In the genomic region with DNA sequence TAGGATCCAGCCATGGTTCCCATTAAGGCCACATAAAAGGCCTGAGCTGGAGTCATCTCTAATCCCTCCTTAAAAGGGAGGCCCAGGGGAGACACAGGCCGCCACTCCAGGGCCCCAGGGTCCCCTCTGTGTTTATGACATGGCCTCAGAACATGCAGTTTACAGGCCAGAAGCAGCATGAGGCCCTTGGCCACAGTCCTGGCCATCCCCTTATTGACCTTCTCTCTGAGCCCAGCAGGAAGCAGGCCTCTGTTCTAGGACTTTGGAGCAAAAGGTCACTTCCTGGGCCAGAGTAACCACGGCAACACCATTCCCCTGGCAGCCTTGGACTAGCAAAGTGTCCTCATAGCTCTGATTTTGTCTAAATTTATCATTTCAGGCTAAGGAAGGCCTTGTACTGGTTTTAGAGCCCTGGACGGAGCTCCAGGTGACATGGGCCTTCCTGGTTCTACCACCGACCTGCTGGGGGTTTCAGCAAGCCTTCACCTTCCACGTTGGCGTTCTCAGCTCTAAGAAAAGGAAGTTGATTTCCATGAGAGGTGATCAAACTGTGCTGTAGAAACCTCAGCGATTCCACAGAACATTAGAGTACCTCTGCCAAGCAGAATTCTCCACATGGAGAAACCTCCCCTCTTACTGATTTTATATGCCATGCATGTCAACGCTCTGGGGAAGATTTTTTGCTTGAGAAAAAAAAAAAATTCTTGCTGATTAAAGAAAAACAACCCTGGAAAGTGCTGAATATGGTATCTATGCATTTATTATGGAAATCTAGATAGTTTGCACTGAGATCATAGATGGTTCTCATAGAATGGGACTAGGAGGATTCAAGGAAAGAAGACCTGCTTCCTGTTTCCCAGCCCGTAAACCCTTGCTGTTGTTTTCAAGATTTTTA, we compare ENCODE assay signal across 1 cellular context.
A peak's percentile ranks its signal among the peaks of the same experiment; 100 is the strongest.
TF ChIP-seq lines count a peak whose summit lies in the region.

No MANE protein-coding gene starts in this region.

TF ChIP-seq in liver, 16 proteins besides CTCF, POLR2A, EP300 and RAD21 (continued from another document):
- TF ChIP-seq, protein P1, sequence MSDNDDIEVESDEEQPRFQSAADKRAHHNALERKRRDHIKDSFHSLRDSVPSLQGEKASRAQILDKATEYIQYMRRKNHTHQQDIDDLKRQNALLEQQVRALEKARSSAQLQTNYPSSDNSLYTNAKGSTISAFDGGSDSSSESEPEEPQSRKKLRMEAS (IDR thresholded peaks at IDR 0.05) = peak; percentile 99
TF ChIP-seq in liver: peak in this region for 16.
